In the genomic region with DNA sequence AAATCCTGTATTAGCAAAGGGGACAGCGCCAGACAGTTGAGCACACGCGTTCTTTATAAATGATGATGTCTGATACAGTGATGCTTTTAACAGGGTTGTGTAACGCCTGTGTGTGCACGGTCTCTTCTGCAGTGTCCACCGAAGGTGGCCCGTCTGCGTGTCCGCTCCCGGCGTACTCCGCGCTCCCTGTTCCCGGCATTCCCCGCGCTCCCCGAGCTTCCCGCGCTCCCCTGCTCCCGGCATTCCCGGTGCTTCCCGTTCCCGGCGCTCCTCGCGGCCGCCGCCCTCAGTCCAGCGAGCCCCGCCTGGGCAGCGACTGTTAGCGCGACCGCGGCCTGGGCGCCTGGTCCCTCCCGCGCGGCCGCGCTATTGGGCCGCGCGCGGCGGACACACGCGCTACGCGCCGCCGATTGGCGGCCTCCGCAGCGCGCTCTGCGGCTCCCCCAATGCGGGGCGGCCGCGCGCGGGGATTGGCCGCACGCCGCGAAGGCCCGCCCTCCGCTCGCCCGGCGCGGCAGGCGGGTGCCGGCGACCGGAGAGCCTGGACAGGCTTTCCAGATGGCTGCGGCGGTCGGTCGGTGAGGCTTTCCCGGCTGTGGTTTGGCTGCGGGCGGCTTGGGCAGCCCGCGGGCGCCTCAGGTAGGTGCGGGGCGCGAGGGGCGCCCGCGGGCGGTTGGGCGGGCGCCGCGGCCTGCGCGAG, we compare ENCODE assay signal across 8 cellular contexts. TPM values are rescaled to one million over a fixed set of nuclear protein-coding genes. Genes with fewer than 3 reads are reported as not detected.
A peak's percentile ranks its signal among the peaks of the same experiment; 100 is the strongest.
DNase-seq lines count a peak whose midpoint lies in the region; ATAC-seq, FAIRE-seq and TF ChIP-seq lines count a peak whose summit lies in the region.

A gene (plus strand): TSS at position 497 of the 700 bp plus-strand sequence. CDS start 5,723 bp downstream, outside the sequence.

- TF ChIP-seq CTCF in HepG2 (CRISPR knock-in tag; IDR thresholded peaks at IDR 0.05), result no peak; the same call in 1 of the 2 replicates

- TF ChIP-seq POLR2A in HepG2 (IDR thresholded peaks at IDR 0.05; ENCODE audit: insufficient read depth in 1 of 2, low read depth in 2 of 2, low read length in 2 of 2), result peak; percentile 90 to 95

- H3K79me2 ChIP-seq in HepG2 (ENCODE audit: insufficient read depth, low read length), result peaks cover 44% of the 10 kb centered on the region

- peak in 1 of 2 experiments; percentile 45; a peak in 1 of 4 replicates for TF ChIP-seq EP300 in HepG2 (IDR thresholded peaks at IDR 0.05; ENCODE audit: low read depth in 2 of 2, low read length in 2 of 2)
- TF ChIP-seq EP300 in HepG2 (CRISPR knock-in tag; IDR thresholded peaks at IDR 0.05; ENCODE audit: borderline replicate concordance), result peak; percentile 40; the same call in 1 of the 2 replicates

- H4K20me1 ChIP-seq in BLaER1 (peaks cover 43% of the 10 kb centered on the region), HepG2 (ENCODE audit: insufficient read depth, low read length) (peaks cover 15% of the 10 kb centered on the region; the same call in 1 of the 2 replicates)

- peak within 1 kb of the TSS; percentile 85 for H3K9ac ChIP-seq in BLaER1
- H3K9ac ChIP-seq in HepG2 (ENCODE audit: insufficient read depth, low read depth, low read length), result peak within 1 kb of the TSS; percentile 95

- peak; percentile 13; the same call in 1 of the 2 replicates for TF ChIP-seq RAD21 in HepG2 (CRISPR knock-in tag; IDR thresholded peaks at IDR 0.05)

- CTCF ChIA-PET in HepG2 (lab: Yijun Ruan, JAX; ENCODE audit: low intra/inter-chr PET ratio, low total read pairs), result no interaction called here

- no TSS peak for BruUV-seq in HepG2 (replicated peaks; lab: Mats Ljungman, UMichigan)

- H3K4me3 ChIP-seq in BLaER1 (peak within 1 kb of the TSS; percentile 83), HepG2 (replicated peaks in 1 of 3; ENCODE audit: insufficient read depth in 1 of 3, low read depth in 2 of 3, low read length in 3 of 3) (peak within 1 kb of the TSS; percentile 66 to 87 (median 75))

- peak; percentile 69 for DNase-seq in NCI-H526 treated with DMSO at 0.1 percent for 48 hours (lab: John Stamatoyannopoulos, UW)
- peak; percentile 47 to 49 for DNase-seq in activated CD4-positive, alpha-beta T cell treated with anti-CD3 and anti-CD28 coated beads, Interleukin-2, amount 50 U/mL, for 24 hours (ENCODE audit: low read depth in 1 of 2, low spot score in 1 of 2)
- peak; percentile 82 to 95 for DNase-seq in dermis microvascular lymphatic vessel endothelial cell (ENCODE audit: low read depth in 2 of 2)
- peak; percentile 86 for DNase-seq in HepG2 (ENCODE audit: low spot score)
- peak; percentile 53 to 67 for DNase-seq in stimulated activated CD4-positive, alpha-beta T cell treated with anti-CD3 and anti-CD28 coated beads, Interleukin-2, amount 100 ng/mL, for 48 hours

- POLR2A ChIA-PET in HepG2 (lab: Yijun Ruan, JAX), result interaction anchor here (1.0 kb wide), 4 partner anchors 12 to 126 kb away, joined by 3 to 4 read pairs (median 3); no protein-coding TSS in a partner anchor

- peak within 1 kb of the TSS; percentile 24 for H2AFZ ChIP-seq in HepG2 (ENCODE audit: low read length)

- H3K27ac ChIP-seq in BLaER1 (peak within 1 kb of the TSS; percentile 94), HepG2 (ENCODE audit: extremely low read length, insufficient read depth, low read length) (peak within 1 kb of the TSS; percentile 85)

- H3K9me3 ChIP-seq in BLaER1, result no peaks in the 10 kb centered on the region
- no peaks in the 10 kb centered on the region for H3K9me3 ChIP-seq in HepG2 (ENCODE audit: low read length)

- ATAC-seq in GM19351 (IDR thresholded peaks at IDR 0.05; ENCODE audit: unreplicated experiment) (peak; percentile 81), HG03520 (IDR thresholded peaks at IDR 0.05; ENCODE audit: unreplicated experiment) (peak; percentile 79), HepG2 (peak; percentile 87)

- in situ Hi-C loops in HepG2 (cut with HindIII; ENCODE audit: extremely low pct_ligation_motif_present, low pct_unique_long_range_greater_than_20kb), result no loop called here

- H3K27me3 ChIP-seq in BLaER1, result no peaks in the 10 kb centered on the region
- no peaks in the 10 kb centered on the region; a peak in 2 of 5 replicates for H3K27me3 ChIP-seq in HepG2 (ENCODE audit: control insufficient read depth in 1 of 2, insufficient read depth in 2 of 2, low read length in 2 of 2)

- H3K36me3 ChIP-seq in BLaER1 (peaks cover 22% of the 10 kb centered on the region; the same call in 1 of the 2 replicates), HepG2 (replicated peaks in 1 of 2; ENCODE audit: control insufficient read depth in 1 of 2, insufficient read depth in 2 of 2, low read length in 2 of 2) (peaks cover 2 to 7% of the 10 kb centered on the region in 2 experiments; a peak in 2 of 5 replicates)

- 0% methylated on average over 12 of the region's 100 CpGs for WGBS in HepG2 (ENCODE audit: low lambda C conversion rate)

- H3K4me1 ChIP-seq in BLaER1 (peaks cover 50% of the 10 kb centered on the region), HepG2 (ENCODE audit: insufficient read depth, low read length) (peaks cover 51% of the 10 kb centered on the region)

- H3K4me2 ChIP-seq in BLaER1, result peak within 1 kb of the TSS; percentile 92
- H3K4me2 ChIP-seq in HepG2 (ENCODE audit: low read depth, low read length), result peak within 1 kb of the TSS; percentile 90

- intact Hi-C loops in HepG2 (cut with micrococcal nuclease; ENCODE audit: unreplicated experiment), result loop anchor here (5.0 to 10.0 kb wide), 2 partner anchors 37 to 65 kb away; a partner anchor contains a TSS

- FAIRE-seq in HepG2 (lab: Jason Lieb, UNC), result peak; percentile 26

TF ChIP-seq in HepG2, 621 proteins besides CTCF, POLR2A, EP300 and RAD21 (continues in another document):
- TF ChIP-seq, protein P1, sequence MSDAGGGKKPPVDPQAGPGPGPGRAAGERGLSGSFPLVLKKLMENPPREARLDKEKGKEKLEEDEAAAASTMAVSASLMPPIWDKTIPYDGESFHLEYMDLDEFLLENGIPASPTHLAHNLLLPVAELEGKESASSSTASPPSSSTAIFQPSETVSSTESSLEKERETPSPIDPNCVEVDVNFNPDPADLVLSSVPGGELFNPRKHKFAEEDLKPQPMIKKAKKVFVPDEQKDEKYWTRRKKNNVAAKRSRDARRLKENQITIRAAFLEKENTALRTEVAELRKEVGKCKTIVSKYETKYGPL (CRISPR knock-in tag; IDR thresholded peaks at IDR 0.05), result 0 out of 2 replicates have a peak, but pooled peaks have one; percentile 38
- TF ChIP-seq, protein P2, sequence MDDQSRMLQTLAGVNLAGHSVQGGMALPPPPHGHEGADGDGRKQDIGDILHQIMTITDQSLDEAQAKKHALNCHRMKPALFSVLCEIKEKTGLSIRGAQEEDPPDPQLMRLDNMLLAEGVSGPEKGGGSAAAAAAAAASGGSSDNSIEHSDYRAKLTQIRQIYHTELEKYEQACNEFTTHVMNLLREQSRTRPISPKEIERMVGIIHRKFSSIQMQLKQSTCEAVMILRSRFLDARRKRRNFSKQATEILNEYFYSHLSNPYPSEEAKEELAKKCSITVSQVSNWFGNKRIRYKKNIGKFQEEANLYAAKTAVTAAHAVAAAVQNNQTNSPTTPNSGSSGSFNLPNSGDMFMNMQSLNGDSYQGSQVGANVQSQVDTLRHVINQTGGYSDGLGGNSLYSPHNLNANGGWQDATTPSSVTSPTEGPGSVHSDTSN (CRISPR knock-in tag; IDR thresholded peaks at IDR 0.05; ENCODE audit: borderline replicate concordance), result no peak
- TF ChIP-seq PCBP2 (optimal IDR thresholded peaks at IDR 0.05; ENCODE audit: low read depth, low read length, poor library complexity, severe bottlenecking), result no peak
- TF ChIP-seq, protein P3, sequence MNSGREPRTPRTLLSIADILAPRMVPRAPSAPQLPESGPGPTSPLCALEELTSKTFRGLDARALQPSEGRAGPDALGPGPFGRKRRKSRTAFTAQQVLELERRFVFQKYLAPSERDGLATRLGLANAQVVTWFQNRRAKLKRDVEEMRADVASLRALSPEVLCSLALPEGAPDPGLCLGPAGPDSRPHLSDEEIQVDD (CRISPR knock-in tag; IDR thresholded peaks at IDR 0.05; ENCODE audit: borderline replicate concordance), result no peak; the same call in 1 of the 2 replicates
- TF ChIP-seq, protein P4, sequence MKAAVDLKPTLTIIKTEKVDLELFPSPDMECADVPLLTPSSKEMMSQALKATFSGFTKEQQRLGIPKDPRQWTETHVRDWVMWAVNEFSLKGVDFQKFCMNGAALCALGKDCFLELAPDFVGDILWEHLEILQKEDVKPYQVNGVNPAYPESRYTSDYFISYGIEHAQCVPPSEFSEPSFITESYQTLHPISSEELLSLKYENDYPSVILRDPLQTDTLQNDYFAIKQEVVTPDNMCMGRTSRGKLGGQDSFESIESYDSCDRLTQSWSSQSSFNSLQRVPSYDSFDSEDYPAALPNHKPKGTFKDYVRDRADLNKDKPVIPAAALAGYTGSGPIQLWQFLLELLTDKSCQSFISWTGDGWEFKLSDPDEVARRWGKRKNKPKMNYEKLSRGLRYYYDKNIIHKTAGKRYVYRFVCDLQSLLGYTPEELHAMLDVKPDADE (CRISPR knock-in tag; IDR thresholded peaks at IDR 0.05), result peak; percentile 78; the same call in 1 of the 2 replicates
- TF ChIP-seq FOXC1 (CRISPR knock-in tag; IDR thresholded peaks at IDR 0.05; ENCODE audit: borderline replicate concordance), result no peak

RNA-seq across cellular contexts. Expression of the gene that starts here (rescaled TPM):
- total RNA-seq in dermis microvascular lymphatic vessel endothelial cell (20.9 and 24.5 TPM in 2 replicates), HepG2 (2016; rRNA removed; fragmentation: Illumina TruSeq; extraction: Trizol) (14.8 and 23.2 TPM in 2 replicates)
- 6.6 and 9.7 TPM in 2 replicates for total RNA-seq in HepG2 (2016; cell fraction: cytosol; rRNA removed; fragmentation: Illumina TruSeq; extraction: Trizol; ENCODE audit: low read depth)
- total RNA-seq in HepG2 (2016; cell fraction: insoluble cytoplasmic fraction; rRNA removed; fragmentation: Illumina TruSeq; extraction: Trizol), result 12.0 and 23.2 TPM in 2 replicates
- 9.0 and 9.2 TPM in 2 replicates for total RNA-seq in HepG2 (2016; cell fraction: membrane; rRNA removed; fragmentation: Illumina TruSeq; extraction: Trizol)
- total RNA-seq in HepG2 (2016; cell fraction: nucleus; rRNA removed; fragmentation: Illumina TruSeq; extraction: Trizol), result 31.9 and 36.2 TPM in 2 replicates
- 10.2 and 14.6 TPM in 2 replicates for polyA plus RNA-seq in HepG2 (2011; rRNA removed)
- polyA plus RNA-seq in HepG2 (2011; cell fraction: cytosol; rRNA removed), result 5.7 and 6.4 TPM in 2 replicates
- polyA plus RNA-seq in HepG2 (2011; cell fraction: nucleus; rRNA removed), result 78.1 and 81.2 TPM in 2 replicates
- 11.5 and 13.9 TPM in 2 replicates for polyA plus RNA-seq in HepG2 (2012)
- polyA plus RNA-seq in HepG2 (2016; cell fraction: cytosol; fragmentation: Illumina TruSeq; extraction: Trizol; ENCODE audit: low read depth), result 2.2 and 2.4 TPM in 2 replicates
- polyA plus RNA-seq in HepG2 (2016; cell fraction: insoluble cytoplasmic fraction; fragmentation: Illumina TruSeq; extraction: Trizol; ENCODE audit: low read depth), result 11.4 and 14.1 TPM in 2 replicates
- polyA plus RNA-seq in HepG2 (2016; cell fraction: membrane; fragmentation: Illumina TruSeq; extraction: Trizol; ENCODE audit: low read depth), result 4.9 TPM in 2 replicates
- 67.7 and 78.1 TPM in 2 replicates for polyA plus RNA-seq in HepG2 (2016; cell fraction: nucleus; fragmentation: Illumina TruSeq; extraction: Trizol; ENCODE audit: insufficient read depth, low read depth)
- polyA minus RNA-seq in HepG2 (2011; rRNA and poly(A)+ RNA removed; ENCODE audit: low replicate concordance), result 25.9 and 28.5 TPM in 2 replicates
- 4.4 and 5.3 TPM in 2 replicates for polyA minus RNA-seq in HepG2 (2011; cell fraction: cytosol; rRNA and poly(A)+ RNA removed)
- 31.7 and 34.0 TPM in 2 replicates for polyA minus RNA-seq in HepG2 (2011; cell fraction: nucleus; rRNA and poly(A)+ RNA removed)

Comparison
In these comparisons a context has a peak if more than half of its experiments do, and no peak if none do; other contexts are left out.
1. Peak in every context shown above with its lines: DNase-seq, ATAC-seq, H3K4me3 ChIP-seq and H3K27ac ChIP-seq.